ENCODE assay signal across 1 cellular context in genomic region chr14:52729925-52730707, GRCh38.
TF ChIP-seq lines count a peak whose summit lies in the region.

TSS of gene STYX (plus strand) at chr14:52730166. CDS start at chr14:52730475, 309 bp downstream.

TF ChIP-seq in H1, 55 proteins besides CTCF, POLR2A, EP300 and RAD21:
- TF ChIP-seq RXRA (IDR thresholded peaks at IDR 0.05; ENCODE audit: insufficient read depth, low read depth, low read length) (no peak), EZH2 (IDR thresholded peaks at IDR 0.05; ENCODE audit: low read depth, low read length, severe bottlenecking) (no peak), KDM5A (IDR thresholded peaks at IDR 0.05; ENCODE audit: low read length) (no peak), POLR2AphosphoS5 (IDR thresholded peaks at IDR 0.05; ENCODE audit: low read depth, low read length) (peak; percentile 92), CEBPB (IDR thresholded peaks at IDR 0.05; ENCODE audit: low read depth, low read length) (no peak), CREB1 (IDR thresholded peaks at IDR 0.05) (peak; percentile 69), NANOG (IDR thresholded peaks at IDR 0.05; ENCODE audit: insufficient read depth, low read depth, low read length, poor library complexity, severe bottlenecking) (no peak), RBBP5 (IDR thresholded peaks at IDR 0.05; ENCODE audit: borderline replicate concordance, low read depth, low read length) (peak; percentile 95), SIRT6 (IDR thresholded peaks at IDR 0.05; ENCODE audit: low read length) (no peak), TAF1 (IDR thresholded peaks at IDR 0.05; ENCODE audit: low read depth, low read length) (peak; percentile 83), TAF7 (optimal IDR thresholded peaks at IDR 0.05; ENCODE audit: borderline replicate concordance, low read depth, low read length) (peak; percentile 39), ASH2L (IDR thresholded peaks at IDR 0.05; ENCODE audit: low read length) (peak; percentile 96), KDM4A (IDR thresholded peaks at IDR 0.05; ENCODE audit: low read depth, low read length, severe bottlenecking) (peak; percentile 89), CHD1 (IDR thresholded peaks at IDR 0.05; ENCODE audit: low read depth, low read length) (no peak), ZNF274 (IDR thresholded peaks at IDR 0.05; ENCODE audit: borderline replicate concordance, extremely low read depth, low read length) (no peak), SIN3A (conservative IDR thresholded peaks at IDR 0.05 in 1 of 2, IDR thresholded peaks at IDR 0.05 in 1 of 2; ENCODE audit: low read depth in 1 of 2, low read length in 2 of 2) (peak; percentile 15 to 58; a peak in 1 of 4 replicates), USF2 (IDR thresholded peaks at IDR 0.05; ENCODE audit: low read length) (no peak), TBP (IDR thresholded peaks at IDR 0.05; ENCODE audit: low read depth, low read length) (peak; percentile 77; the same call in 1 of the 2 replicates), CHD2 (IDR thresholded peaks at IDR 0.05; ENCODE audit: low read length) (no peak), PHF8 (conservative IDR thresholded peaks at IDR 0.05; ENCODE audit: low read depth, low read length) (peak; percentile 90), FOSL1 (IDR thresholded peaks at IDR 0.05; ENCODE audit: insufficient read depth, low read depth, low read length) (no peak), SP2 (IDR thresholded peaks at IDR 0.05; ENCODE audit: low read length) (no peak), MAFK (IDR thresholded peaks at IDR 0.05; ENCODE audit: low read depth, low read length) (no peak), YY1 (IDR thresholded peaks at IDR 0.05; ENCODE audit: low read depth, low read length) (peak; percentile 79)
